ENCODE assay signal across 2 cellular contexts in genomic region chr11:12190511-12190910, GRCh38.
TF ChIP-seq lines count a peak whose summit lies in the region.

No MANE protein-coding gene starts in this region.

TF ChIP-seq in SK-N-SH, 30 proteins besides CTCF, POLR2A, EP300 and RAD21 (continued from another document):
- TF ChIP-seq TAF1 (IDR thresholded peaks at IDR 0.05; ENCODE audit: borderline replicate concordance, low read depth, low read length) (no peak), TCF12 (IDR thresholded peaks at IDR 0.05) (no peak), USF1 (IDR thresholded peaks at IDR 0.05; ENCODE audit: borderline replicate concordance, low read depth) (no peak), RCOR1 (IDR thresholded peaks at IDR 0.05; ENCODE audit: low read length) (no peak), ELF1 (IDR thresholded peaks at IDR 0.05) (no peak), FOSL2 (IDR thresholded peaks at IDR 0.05; ENCODE audit: borderline replicate concordance, low read depth) (no peak), JUND (IDR thresholded peaks at IDR 0.05) (no peak), CHD2 (IDR thresholded peaks at IDR 0.05; ENCODE audit: low read length, partially characterized antibody) (no peak)

TF ChIP-seq in SK-N-SH treated with all-trans-retinoic acid at 6 μM for 48 hours, 23 proteins besides CTCF, POLR2A, EP300 and RAD21 (continued from another document):
- TF ChIP-seq, protein P1, sequence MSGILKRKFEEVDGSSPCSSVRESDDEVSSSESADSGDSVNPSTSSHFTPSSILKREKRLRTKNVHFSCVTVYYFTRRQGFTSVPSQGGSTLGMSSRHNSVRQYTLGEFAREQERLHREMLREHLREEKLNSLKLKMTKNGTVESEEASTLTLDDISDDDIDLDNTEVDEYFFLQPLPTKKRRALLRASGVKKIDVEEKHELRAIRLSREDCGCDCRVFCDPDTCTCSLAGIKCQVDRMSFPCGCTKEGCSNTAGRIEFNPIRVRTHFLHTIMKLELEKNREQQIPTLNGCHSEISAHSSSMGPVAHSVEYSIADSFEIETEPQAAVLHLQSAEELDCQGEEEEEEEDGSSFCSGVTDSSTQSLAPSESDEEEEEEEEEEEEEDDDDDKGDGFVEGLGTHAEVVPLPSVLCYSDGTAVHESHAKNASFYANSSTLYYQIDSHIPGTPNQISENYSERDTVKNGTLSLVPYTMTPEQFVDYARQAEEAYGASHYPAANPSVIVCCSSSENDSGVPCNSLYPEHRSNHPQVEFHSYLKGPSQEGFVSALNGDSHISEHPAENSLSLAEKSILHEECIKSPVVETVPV (CRISPR knock-in tag; IDR thresholded peaks at IDR 0.05), result no peak
- TF ChIP-seq ARNTL (CRISPR knock-in tag; IDR thresholded peaks at IDR 0.05; ENCODE audit: borderline replicate concordance, low read depth) (no peak), ISL1 (CRISPR knock-in tag; IDR thresholded peaks at IDR 0.05) (no peak), TSHZ2 (CRISPR knock-in tag; IDR thresholded peaks at IDR 0.05) (no peak), OSR1 (CRISPR knock-in tag; IDR thresholded peaks at IDR 0.05) (no peak), PATZ1 (CRISPR knock-in tag; IDR thresholded peaks at IDR 0.05; ENCODE audit: borderline replicate concordance) (no peak), ZNF565 (CRISPR knock-in tag; conservative IDR thresholded peaks at IDR 0.05; ENCODE audit: low read depth) (no peak)
